Comparison of ENCODE assay signal across 9 cellular contexts in genomic region chr7:90157761-90158350, GRCh38. TPM values are rescaled to one million over a fixed set of nuclear protein-coding genes. Genes with fewer than 3 reads are reported as not detected.
DNase-seq lines count a peak whose midpoint lies in the region; ATAC-seq, FAIRE-seq and TF ChIP-seq lines count a peak whose summit lies in the region.
"Not testable (repeated sequence)": the region's sequence is repeated elsewhere in the genome, so short reads cannot be mapped to it uniquely, and the experiment has no call there.
"Had no signal": no experiment of that assay in that cellular context is flagged by ENCODE, and none has a peak within 500 bp of the region (broad histone marks: within the 10 kb centered on the region; RNA-seq: fewer than 3 reads in every experiment).

No MANE protein-coding gene starts in this region.

- H3K79me2 ChIP-seq in endothelial cell of umbilical vein (ENCODE audit: control insufficient read depth, insufficient read depth, low read length) (peaks cover 25% of the 10 kb centered on the region), osteoblast (ENCODE audit: insufficient read depth, low read length) (peaks cover 31% of the 10 kb centered on the region)

- CTCF ChIA-PET in A673 (lab: Charles Lee): not testable (repeated sequence)
- CTCF ChIA-PET in IMR-90 (lab: Yijun Ruan, JAX): interaction anchor here (0.6 kb wide), 1 partner anchor 191 kb away, joined by 3 read pairs; no protein-coding TSS in a partner anchor
- CTCF ChIA-PET in endothelial cell of umbilical vein (lab: Charles Lee): interaction anchor here (1.1 kb wide), 2 partner anchors 53 to 270 kb away, joined by 6 to 7 read pairs; partner anchors contain the start of gene STEAP2

- dilution Hi-C loops in IMR-90 (cut with HindIII; ENCODE audit: low sequenced_read_pairs, unreplicated experiment); endothelial cell of umbilical vein (cut with MboI; ENCODE audit: extremely low pct_ligation_motif_present, low sequenced_read_pairs): not testable (repeated sequence)

- not testable (repeated sequence) for H3K56ac ChIP-seq in IMR-90 (ENCODE audit: extremely low read depth, insufficient read depth, low read length)

- DNase-seq in A673 (ENCODE audit: low spot score) (peak; percentile 42), EH (ENCODE audit: low read depth) (peak; percentile 45), IMR-90 (peak; percentile 46), RKO (ENCODE audit: low spot score) (peak; percentile 77), astrocyte of the spinal cord (ENCODE audit: low read depth, low spot score) (peak; percentile 34), endothelial cell of umbilical vein (ENCODE audit: low read depth, low spot score) (peak; percentile 81), fibroblast of mammary gland (ENCODE audit: low read depth) (peak; percentile 58), osteoblast (ENCODE audit: insufficient read length, low spot score, missing footprints) (peak; percentile 34)

- not testable (repeated sequence) for H3K9ac ChIP-seq in IMR-90 (ENCODE audit: low read depth, low read length)
- H3K9ac ChIP-seq in endothelial cell of umbilical vein (replicated peaks; ENCODE audit: extremely low read depth, insufficient read depth, low read length): peak overlapping the region; percentile 23

- not testable (repeated sequence) for H3K14ac ChIP-seq in IMR-90 (replicated peaks; ENCODE audit: low read depth, low read length)

- not testable (repeated sequence) for H3K9me3 ChIP-seq in A673 (ENCODE audit: low read depth, low read length, poor library complexity, severe bottlenecking); IMR-90 (ENCODE audit: control insufficient read depth, insufficient read depth, low read length); endothelial cell of umbilical vein (replicated peaks; ENCODE audit: control insufficient read depth, insufficient read depth, low read length); osteoblast (ENCODE audit: low read depth, low read length)

- intact Hi-C loops in A673 (cut with micrococcal nuclease; ENCODE audit: unreplicated experiment): loop anchor here (2.0 to 10.0 kb wide), 4 partner anchors 51 to 467 kb away; partner anchors contain the start of gene CDK14
- intact Hi-C loops in IMR-90 (cut with micrococcal nuclease): not testable (repeated sequence)
- intact Hi-C loops in endothelial cell of umbilical vein (cut with micrococcal nuclease): loop anchor here (10.0 kb wide), 1 partner anchor 467 kb away; no protein-coding TSS in a partner anchor

- not testable (repeated sequence) for H3K9me1 ChIP-seq in IMR-90 (ENCODE audit: insufficient read depth, low read length); endothelial cell of umbilical vein (replicated peaks; ENCODE audit: control insufficient read depth, extremely low read depth, insufficient read depth, low read length)

- not testable (repeated sequence) for H4K20me1 ChIP-seq in IMR-90 (ENCODE audit: insufficient read depth, low read length); endothelial cell of umbilical vein (replicated peaks; ENCODE audit: control insufficient read depth, extremely low read depth, insufficient read depth, low read length); osteoblast (ENCODE audit: insufficient read depth, low read length)

- not testable (repeated sequence) for H4K5ac ChIP-seq in IMR-90 (ENCODE audit: low read depth, low read length)

- H2AFZ ChIP-seq in IMR-90 (replicated peaks; ENCODE audit: low read length, poor library complexity); endothelial cell of umbilical vein (ENCODE audit: low read depth, low read length); osteoblast (ENCODE audit: low read length): not testable (repeated sequence)

- TF ChIP-seq POLR2A in IMR-90 (IDR thresholded peaks at IDR 0.05; ENCODE audit: low read depth, low read length); endothelial cell of umbilical vein (IDR thresholded peaks at IDR 0.05; ENCODE audit: low read depth, low read length): not testable (repeated sequence)

- in situ Hi-C loops in IMR-90 (cut with MboI; ENCODE audit: low sequenced_read_pairs); astrocyte of the spinal cord (cut with HindIII; ENCODE audit: low sequenced_read_pairs): not testable (repeated sequence)

- not testable (repeated sequence) for TF ChIP-seq CTCF in A673 (conservative IDR thresholded peaks at IDR 0.05; ENCODE audit: low read depth, low read length); IMR-90 (conservative IDR thresholded peaks at IDR 0.05; ENCODE audit: low read depth, low read length); astrocyte of the spinal cord (IDR thresholded peaks at IDR 0.05; ENCODE audit: low read depth, low read length); endothelial cell of umbilical vein (IDR thresholded peaks at IDR 0.05; ENCODE audit: extremely low read depth in 1 of 2, insufficient read depth in 1 of 2, low read depth in 1 of 2, low read length in 2 of 2); fibroblast of mammary gland (conservative IDR thresholded peaks at IDR 0.05; ENCODE audit: control insufficient read depth, insufficient read depth, low read depth, low read length); osteoblast (IDR thresholded peaks at IDR 0.05; ENCODE audit: extremely low read depth, low read depth, low read length)

- FAIRE-seq in endothelial cell of umbilical vein (lab: Jason Lieb, UNC): not testable (repeated sequence)

- not testable (repeated sequence) for H3K4ac ChIP-seq in IMR-90 (ENCODE audit: low read depth, low read length)

- H2AK9ac ChIP-seq in IMR-90 (replicated peaks; ENCODE audit: low read depth, low read length, poor library complexity): not testable (repeated sequence)

- H3K4me2 ChIP-seq in IMR-90 (ENCODE audit: low read depth, low read length): not testable (repeated sequence)
- H3K4me2 ChIP-seq in endothelial cell of umbilical vein (ENCODE audit: insufficient read depth, low read length): peak overlapping the region; percentile 84
- peak overlapping the region; percentile 87 for H3K4me2 ChIP-seq in osteoblast (ENCODE audit: insufficient read depth, low read length)

- H2AK5ac ChIP-seq in IMR-90 (ENCODE audit: low read depth, low read length): not testable (repeated sequence)

- not testable (repeated sequence) for H3K4me1 ChIP-seq in A673 (ENCODE audit: insufficient read depth, low read length, poor library complexity, severe bottlenecking); IMR-90 (ENCODE audit: control insufficient read depth, insufficient read depth, low read length)
- H3K4me1 ChIP-seq in endothelial cell of umbilical vein (ENCODE audit: control insufficient read depth, extremely low read depth, insufficient read depth, low read length) (peaks cover 37% of the 10 kb centered on the region), osteoblast (ENCODE audit: insufficient read depth, low read length) (peaks cover 26% of the 10 kb centered on the region)

- H2BK15ac ChIP-seq in IMR-90 (ENCODE audit: low read depth, low read length): not testable (repeated sequence)

- not testable (repeated sequence) for H3K23ac ChIP-seq in IMR-90 (ENCODE audit: low read depth, low read length)

- H3K36me3 ChIP-seq in A673 (ENCODE audit: insufficient read depth, low read length, poor library complexity, severe bottlenecking): peaks cover 37% of the 10 kb centered on the region
- H3K36me3 ChIP-seq in IMR-90 (ENCODE audit: control insufficient read depth, insufficient read depth, low read length); endothelial cell of umbilical vein (ENCODE audit: control insufficient read depth in 2 of 2, extremely low read depth in 1 of 2, insufficient read depth in 2 of 2, low read length in 2 of 2): not testable (repeated sequence)
- peaks cover 19% of the 10 kb centered on the region for H3K36me3 ChIP-seq in osteoblast (ENCODE audit: insufficient read depth, low read length)

- POLR2A ChIA-PET in A673 (lab: Charles Lee; ENCODE audit: low non-redundant PET); endothelial cell of umbilical vein (lab: Charles Lee): not testable (repeated sequence)
- POLR2A ChIA-PET in IMR-90 (lab: Charles Lee; ENCODE audit: unreplicated experiment): interaction anchor here (0.6 kb wide), 1 partner anchor 16 kb away, joined by 5 read pairs; no protein-coding TSS in a partner anchor

- ATAC-seq in IMR-90 (ENCODE audit: low read depth): peak; percentile 40

- H2BK5ac ChIP-seq in IMR-90 (ENCODE audit: low read depth, low read length, poor library complexity, severe bottlenecking): peak overlapping the region; percentile 39

- not testable (repeated sequence) for H4K91ac ChIP-seq in IMR-90 (ENCODE audit: insufficient read depth, low read depth, low read length)

- H3K4me3 ChIP-seq in A673 (ENCODE audit: low read depth, low read length, poor library complexity, severe bottlenecking) (peak overlapping the region; percentile 90), osteoblast (ENCODE audit: insufficient read depth, low read length) (peak overlapping the region; percentile 13)
- H3K4me3 ChIP-seq in IMR-90 (ENCODE audit: insufficient read depth, low read depth, low read length); astrocyte of the spinal cord (ENCODE audit: low read depth, low read length); endothelial cell of umbilical vein (replicated peaks in 1 of 3; ENCODE audit: insufficient read depth in 1 of 3, low read depth in 1 of 3, low read length in 3 of 3); fibroblast of mammary gland (ENCODE audit: control insufficient read depth, low read depth, low read length): not testable (repeated sequence)

- H4K8ac ChIP-seq in IMR-90 (ENCODE audit: low read depth in 2 of 2, low read length in 2 of 2): not testable (repeated sequence)

- H2BK20ac ChIP-seq in IMR-90 (ENCODE audit: low read depth, low read length): not testable (repeated sequence)

- not testable (repeated sequence) for H2BK120ac ChIP-seq in IMR-90 (ENCODE audit: low read depth, low read length)

- BruUV-seq in A673 (replicated peaks; lab: Mats Ljungman, UMichigan); IMR-90 (replicated peaks; lab: Mats Ljungman, UMichigan): not testable (repeated sequence)
- BruUV-seq in endothelial cell of umbilical vein (replicated peaks; lab: Mats Ljungman, UMichigan): TSS peak; percentile 5

- H3K27ac ChIP-seq in A673 (ENCODE audit: low read depth, low read length, poor library complexity, severe bottlenecking): peak overlapping the region; percentile 98
- H3K27ac ChIP-seq in IMR-90 (ENCODE audit: insufficient read depth, low read length): not testable (repeated sequence)
- H3K27ac ChIP-seq in endothelial cell of umbilical vein (ENCODE audit: insufficient read depth, low read depth, low read length): peak overlapping the region; percentile 84
- peak overlapping the region; percentile 85 for H3K27ac ChIP-seq in osteoblast (ENCODE audit: low read depth, low read length)

- WGBS in IMR-90 (ENCODE audit: extremely low coverage in 2 of 2, insufficient read length in 1 of 2), 2 experiments: no CpG with 5 or more reads among the region's 4 CpGs

- not testable (repeated sequence) for TF ChIP-seq RAD21 in IMR-90 (IDR thresholded peaks at IDR 0.05; ENCODE audit: low read length)

- H3K79me1 ChIP-seq in IMR-90 (ENCODE audit: low read depth in 1 of 2, low read length in 2 of 2): not testable (repeated sequence)

- H3K18ac ChIP-seq in IMR-90 (ENCODE audit: low read depth, low read length): not testable (repeated sequence)

- not testable (repeated sequence) for H3K27me3 ChIP-seq in A673 (replicated peaks; ENCODE audit: insufficient read depth, low read depth, low read length, poor library complexity); IMR-90 (ENCODE audit: control insufficient read depth, insufficient read depth, low read length); endothelial cell of umbilical vein (ENCODE audit: control insufficient read depth in 2 of 2, insufficient read depth in 2 of 2, low read length in 2 of 2); osteoblast (ENCODE audit: insufficient read depth, low read length)

RNA-seq across cellular contexts. Expression of gene STEAP1, which starts 3.6 kb away (rescaled TPM):
- total RNA-seq in A673 (2021): 188 and 213 TPM in 2 replicates
- 3.9 and 5.8 TPM in 2 replicates for total RNA-seq in IMR-90 (2012; rRNA removed)
- polyA plus RNA-seq in IMR-90 (2012; rRNA removed): 5.2 and 5.5 TPM in 2 replicates
- 0.87 and 1.1 TPM in 2 replicates for polyA plus RNA-seq in IMR-90 (2012; cell fraction: cytosol; rRNA removed)
- 0.49 and 2.9 TPM in 2 replicates for polyA plus RNA-seq in IMR-90 (2012; cell fraction: nucleus; rRNA removed; ENCODE audit: low replicate concordance)
- 39.1 and 42.7 TPM in 2 replicates for total RNA-seq in endothelial cell of umbilical vein
- 23.6 and 35.0 TPM in 2 replicates for polyA plus RNA-seq in endothelial cell of umbilical vein
- polyA plus RNA-seq in endothelial cell of umbilical vein (2011; cell fraction: cytosol; rRNA removed): 43.5 and 51.3 TPM in 2 replicates
- 31.3 and 39.7 TPM in 2 replicates for polyA plus RNA-seq in endothelial cell of umbilical vein (2011; cell fraction: nucleus; rRNA removed)
- polyA plus RNA-seq in endothelial cell of umbilical vein (2012): 26.5 and 66.4 TPM in 2 replicates
- polyA minus RNA-seq in endothelial cell of umbilical vein: 14.3 and 18.1 TPM in 2 replicates
- polyA minus RNA-seq in endothelial cell of umbilical vein (2011; cell fraction: cytosol; rRNA and poly(A)+ RNA removed): not detected
- 12.5 and 22.5 TPM in 2 replicates for polyA minus RNA-seq in endothelial cell of umbilical vein (2011; cell fraction: nucleus; rRNA and poly(A)+ RNA removed)
- 39.1 and 45.4 TPM in 2 replicates for total RNA-seq in osteoblast
- total RNA-seq: CD8-positive, alpha-beta T cell had no signal

RNA-seq across cellular contexts. Expression of gene STEAP2, which starts 53.7 kb away (rescaled TPM):
- total RNA-seq in A673 (2021) (114 and 134 TPM in 2 replicates), IMR-90 (2012; rRNA removed) (3.9 and 4.2 TPM in 2 replicates), endothelial cell of umbilical vein (4.2 and 4.6 TPM in 2 replicates), osteoblast (9.8 and 18.6 TPM in 2 replicates)
- polyA plus RNA-seq in IMR-90 (2012; rRNA removed) (1.7 and 1.8 TPM in 2 replicates), endothelial cell of umbilical vein (3.0 and 4.2 TPM in 2 replicates)
- 0.45 and 0.51 TPM in 2 replicates for polyA plus RNA-seq in IMR-90 (2012; cell fraction: cytosol; rRNA removed)
- polyA plus RNA-seq in IMR-90 (2012; cell fraction: nucleus; rRNA removed; ENCODE audit: low replicate concordance): 0.67 and 4.7 TPM in 2 replicates
- 2.1 and 2.7 TPM in 2 replicates for polyA plus RNA-seq in endothelial cell of umbilical vein (2011; cell fraction: cytosol; rRNA removed)
- polyA plus RNA-seq in endothelial cell of umbilical vein (2011; cell fraction: nucleus; rRNA removed): 10.8 and 11.0 TPM in 2 replicates
- 1.3 and 2.6 TPM in 2 replicates for polyA plus RNA-seq in endothelial cell of umbilical vein (2012)
- 7.7 and 8.7 TPM in 2 replicates for polyA minus RNA-seq in endothelial cell of umbilical vein
- not detected for polyA minus RNA-seq in endothelial cell of umbilical vein (2011; cell fraction: cytosol; rRNA and poly(A)+ RNA removed)
- 10.9 and 12.7 TPM in 2 replicates for polyA minus RNA-seq in endothelial cell of umbilical vein (2011; cell fraction: nucleus; rRNA and poly(A)+ RNA removed)
- total RNA-seq: CD8-positive, alpha-beta T cell had no signal
